Comparison of ENCODE assay signal across 8 cellular contexts in the genomic region with DNA sequence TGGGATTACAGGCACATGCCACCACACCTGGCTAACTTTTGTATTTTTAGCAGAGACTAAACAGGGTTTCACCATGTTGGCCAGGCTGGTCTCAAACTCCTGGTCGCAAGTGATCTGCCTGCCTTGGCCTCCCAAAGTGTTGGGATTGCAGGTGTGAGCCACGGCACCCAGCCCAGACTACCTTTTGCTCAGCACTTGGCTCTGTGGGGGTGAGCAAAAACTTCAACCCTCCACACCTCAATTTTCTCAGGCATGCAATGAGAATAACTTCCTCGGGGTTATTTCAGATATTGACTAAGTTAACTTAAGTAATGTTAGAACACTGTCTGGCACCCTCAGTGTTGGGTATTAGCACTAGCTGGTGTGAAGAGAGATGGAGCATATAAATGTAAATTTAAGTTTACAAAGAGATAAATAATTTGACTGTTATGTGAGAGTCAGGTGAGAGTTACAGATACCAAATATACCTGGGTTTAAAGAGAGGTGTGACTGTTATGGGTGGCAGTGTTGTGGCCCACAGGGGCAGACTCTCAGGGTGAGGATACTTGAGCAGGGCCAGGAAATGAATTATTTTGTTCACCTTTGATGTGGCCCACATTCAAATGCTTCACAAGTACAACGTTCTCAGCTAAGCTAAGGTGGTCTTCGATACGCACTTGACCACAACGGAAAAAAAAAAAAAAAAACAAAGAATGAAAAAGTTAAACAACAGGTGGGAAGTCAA. TPM values are rescaled to one million over a fixed set of nuclear protein-coding genes. Genes with fewer than 3 reads are reported as not detected.
A peak's percentile ranks its signal among the peaks of the same experiment; 100 is the strongest.
DNase-seq lines count a peak whose midpoint lies in the region; ATAC-seq, FAIRE-seq and TF ChIP-seq lines count a peak whose summit lies in the region.

No MANE protein-coding gene starts in this region.

- ATAC-seq in GM21381 (IDR thresholded peaks at IDR 0.05; ENCODE audit: unreplicated experiment) (peak; percentile 10), WTC11 (no peak)
- ATAC-seq in central memory CD8-positive, alpha-beta T cell (replicated peaks; ENCODE audit: extremely low read depth, poor library complexity, severe bottlenecking): peak; percentile 68

- FAIRE-seq in GM12892 (lab: Jason Lieb, UNC): peak; percentile 91

- DNase-seq in GM12892 (ENCODE audit: insufficient read length) (no peak), A172 (ENCODE audit: low spot score) (no peak), DMS53 treated with DMSO at 0.1 percent for 48 hours (lab: John Stamatoyannopoulos, UW; ENCODE audit: unreplicated experiment) (no peak), NCI-H69 (lab: John Stamatoyannopoulos, UW) (no peak), WTC11 (ENCODE audit: low spot score) (no peak)
- DNase-seq in central memory CD8-positive, alpha-beta T cell (ENCODE audit: low spot score in 2 of 2): peak in 1 of 2 donors; percentile 64

- H3K4me3 Mint-ChIP-seq in IgD-negative memory B cell: peak overlapping the region in 3 of 4 donors; percentile 2 to 80 (median 76)
- H3K4me3 Mint-ChIP-seq in central memory CD8-positive, alpha-beta T cell: peak overlapping the region; percentile 78
- H3K4me3 Mint-ChIP-seq in WTC11: no peak overlapping the region

- H3K36me3 Mint-ChIP-seq in IgD-negative memory B cell: no peaks in the 10 kb centered on the region
- peaks cover 28% of the 10 kb centered on the region for H3K36me3 Mint-ChIP-seq in central memory CD8-positive, alpha-beta T cell (ENCODE audit: insufficient read depth)
- H3K36me3 Mint-ChIP-seq in WTC11: no peaks in the 10 kb centered on the region

- CTCF ChIA-PET in WTC11 (lab: Charles Lee): interaction anchor here (1.4 kb wide), 1 partner anchor 38 kb away, joined by 7 read pairs; no protein-coding TSS in a partner anchor

- TF ChIP-seq POLR2A in GM12892 (IDR thresholded peaks at IDR 0.05; ENCODE audit: low read depth, low read length): 0 out of 2 replicates have a peak, but pooled peaks have one; percentile 13

- H3K4me1 Mint-ChIP-seq in IgD-negative memory B cell: peaks cover 22 to 29% (median 25%) of the 10 kb centered on the region in 3 donors
- H3K4me1 Mint-ChIP-seq in central memory CD8-positive, alpha-beta T cell: peaks cover 76% of the 10 kb centered on the region
- H3K4me1 Mint-ChIP-seq in WTC11: 0 out of 2 replicates have a peak, but pooled peaks cover 3% of the 10 kb centered on the region

- H3K27me3 Mint-ChIP-seq in IgD-negative memory B cell (no peaks in the 10 kb centered on the region), WTC11 (ENCODE audit: low read depth) (no peaks in the 10 kb centered on the region)
- H3K27me3 Mint-ChIP-seq in central memory CD8-positive, alpha-beta T cell: no peaks in the 10 kb centered on the region

- no peak for TF ChIP-seq CTCF in WTC11 (IDR thresholded peaks at IDR 0.05)

- H3K27ac Mint-ChIP-seq in IgD-negative memory B cell: peak overlapping the region; percentile 90 to 93 (median 90)
- peak overlapping the region; percentile 100 for H3K27ac Mint-ChIP-seq in central memory CD8-positive, alpha-beta T cell (ENCODE audit: low read depth)
- no peak overlapping the region for H3K27ac Mint-ChIP-seq in WTC11

- POLR2A ChIA-PET in WTC11 (lab: Charles Lee): interaction anchor here (0.5 kb wide), 1 partner anchor 165 kb away, joined by 7 read pairs; no protein-coding TSS in a partner anchor

- H3K9me3 Mint-ChIP-seq in IgD-negative memory B cell: peaks cover 0 to 4% (median 0%) of the 10 kb centered on the region in 3 donors
- no peaks in the 10 kb centered on the region for H3K9me3 Mint-ChIP-seq in central memory CD8-positive, alpha-beta T cell
- H3K9me3 Mint-ChIP-seq in WTC11: no peaks in the 10 kb centered on the region; the same call in 1 of the 2 replicates

TF ChIP-seq in WTC11, 78 proteins besides CTCF, POLR2A, EP300 and RAD21:
- no peak for TF ChIP-seq FOXJ3 (CRISPR knock-in tag; IDR thresholded peaks at IDR 0.05; ENCODE audit: borderline replicate concordance)
- TF ChIP-seq ZNF219 (CRISPR knock-in tag; IDR thresholded peaks at IDR 0.05; ENCODE audit: borderline replicate concordance): no peak
- no peak for TF ChIP-seq ZNF396 (CRISPR knock-in tag; IDR thresholded peaks at IDR 0.05; ENCODE audit: borderline replicate concordance)
- TF ChIP-seq HMGA2 (CRISPR knock-in tag; IDR thresholded peaks at IDR 0.05): no peak
- TF ChIP-seq SP1 (CRISPR knock-in tag; conservative IDR thresholded peaks at IDR 0.05): no peak
- no peak for TF ChIP-seq NR1H2 (CRISPR knock-in tag; IDR thresholded peaks at IDR 0.05)
- no peak for TF ChIP-seq TCF7 (CRISPR knock-in tag; IDR thresholded peaks at IDR 0.05; ENCODE audit: low read depth)
- no peak for TF ChIP-seq NR3C1 (CRISPR knock-in tag; conservative IDR thresholded peaks at IDR 0.05; ENCODE audit: low read depth)
- TF ChIP-seq, protein P1, sequence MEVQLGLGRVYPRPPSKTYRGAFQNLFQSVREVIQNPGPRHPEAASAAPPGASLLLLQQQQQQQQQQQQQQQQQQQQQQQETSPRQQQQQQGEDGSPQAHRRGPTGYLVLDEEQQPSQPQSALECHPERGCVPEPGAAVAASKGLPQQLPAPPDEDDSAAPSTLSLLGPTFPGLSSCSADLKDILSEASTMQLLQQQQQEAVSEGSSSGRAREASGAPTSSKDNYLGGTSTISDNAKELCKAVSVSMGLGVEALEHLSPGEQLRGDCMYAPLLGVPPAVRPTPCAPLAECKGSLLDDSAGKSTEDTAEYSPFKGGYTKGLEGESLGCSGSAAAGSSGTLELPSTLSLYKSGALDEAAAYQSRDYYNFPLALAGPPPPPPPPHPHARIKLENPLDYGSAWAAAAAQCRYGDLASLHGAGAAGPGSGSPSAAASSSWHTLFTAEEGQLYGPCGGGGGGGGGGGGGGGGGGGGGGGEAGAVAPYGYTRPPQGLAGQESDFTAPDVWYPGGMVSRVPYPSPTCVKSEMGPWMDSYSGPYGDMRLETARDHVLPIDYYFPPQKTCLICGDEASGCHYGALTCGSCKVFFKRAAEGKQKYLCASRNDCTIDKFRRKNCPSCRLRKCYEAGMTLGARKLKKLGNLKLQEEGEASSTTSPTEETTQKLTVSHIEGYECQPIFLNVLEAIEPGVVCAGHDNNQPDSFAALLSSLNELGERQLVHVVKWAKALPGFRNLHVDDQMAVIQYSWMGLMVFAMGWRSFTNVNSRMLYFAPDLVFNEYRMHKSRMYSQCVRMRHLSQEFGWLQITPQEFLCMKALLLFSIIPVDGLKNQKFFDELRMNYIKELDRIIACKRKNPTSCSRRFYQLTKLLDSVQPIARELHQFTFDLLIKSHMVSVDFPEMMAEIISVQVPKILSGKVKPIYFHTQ (CRISPR knock-in tag; IDR thresholded peaks at IDR 0.05): no peak
- TF ChIP-seq NFYB (CRISPR knock-in tag; conservative IDR thresholded peaks at IDR 0.05; ENCODE audit: low read depth): no peak
- TF ChIP-seq, protein P2, sequence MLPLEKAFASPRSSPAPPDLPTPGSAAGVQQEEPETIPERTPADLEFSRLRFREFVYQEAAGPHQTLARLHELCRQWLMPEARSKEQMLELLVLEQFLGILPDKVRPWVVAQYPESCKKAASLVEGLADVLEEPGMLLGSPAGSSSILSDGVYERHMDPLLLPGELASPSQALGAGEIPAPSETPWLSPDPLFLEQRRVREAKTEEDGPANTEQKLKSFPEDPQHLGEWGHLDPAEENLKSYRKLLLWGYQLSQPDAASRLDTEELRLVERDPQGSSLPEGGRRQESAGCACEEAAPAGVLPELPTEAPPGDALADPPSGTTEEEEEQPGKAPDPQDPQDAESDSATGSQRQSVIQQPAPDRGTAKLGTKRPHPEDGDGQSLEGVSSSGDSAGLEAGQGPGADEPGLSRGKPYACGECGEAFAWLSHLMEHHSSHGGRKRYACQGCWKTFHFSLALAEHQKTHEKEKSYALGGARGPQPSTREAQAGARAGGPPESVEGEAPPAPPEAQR (CRISPR knock-in tag; IDR thresholded peaks at IDR 0.05): no peak
- TF ChIP-seq, protein P3, sequence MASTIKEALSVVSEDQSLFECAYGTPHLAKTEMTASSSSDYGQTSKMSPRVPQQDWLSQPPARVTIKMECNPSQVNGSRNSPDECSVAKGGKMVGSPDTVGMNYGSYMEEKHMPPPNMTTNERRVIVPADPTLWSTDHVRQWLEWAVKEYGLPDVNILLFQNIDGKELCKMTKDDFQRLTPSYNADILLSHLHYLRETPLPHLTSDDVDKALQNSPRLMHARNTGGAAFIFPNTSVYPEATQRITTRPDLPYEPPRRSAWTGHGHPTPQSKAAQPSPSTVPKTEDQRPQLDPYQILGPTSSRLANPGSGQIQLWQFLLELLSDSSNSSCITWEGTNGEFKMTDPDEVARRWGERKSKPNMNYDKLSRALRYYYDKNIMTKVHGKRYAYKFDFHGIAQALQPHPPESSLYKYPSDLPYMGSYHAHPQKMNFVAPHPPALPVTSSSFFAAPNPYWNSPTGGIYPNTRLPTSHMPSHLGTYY (CRISPR knock-in tag; IDR thresholded peaks at IDR 0.05): no peak
- no peak for TF ChIP-seq TEAD1 (CRISPR knock-in tag; IDR thresholded peaks at IDR 0.05)
- no peak for TF ChIP-seq KAT7 (CRISPR knock-in tag; IDR thresholded peaks at IDR 0.05; ENCODE audit: borderline replicate concordance)
- no peak for TF ChIP-seq CREB1 (CRISPR knock-in tag; IDR thresholded peaks at IDR 0.05)
- TF ChIP-seq ETV6 (CRISPR knock-in tag; IDR thresholded peaks at IDR 0.05): no peak
- TF ChIP-seq, protein P4, sequence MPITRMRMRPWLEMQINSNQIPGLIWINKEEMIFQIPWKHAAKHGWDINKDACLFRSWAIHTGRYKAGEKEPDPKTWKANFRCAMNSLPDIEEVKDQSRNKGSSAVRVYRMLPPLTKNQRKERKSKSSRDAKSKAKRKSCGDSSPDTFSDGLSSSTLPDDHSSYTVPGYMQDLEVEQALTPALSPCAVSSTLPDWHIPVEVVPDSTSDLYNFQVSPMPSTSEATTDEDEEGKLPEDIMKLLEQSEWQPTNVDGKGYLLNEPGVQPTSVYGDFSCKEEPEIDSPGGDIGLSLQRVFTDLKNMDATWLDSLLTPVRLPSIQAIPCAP (CRISPR knock-in tag; IDR thresholded peaks at IDR 0.05): no peak
- TF ChIP-seq NFATC4 (CRISPR knock-in tag; IDR thresholded peaks at IDR 0.05): no peak
- no peak for TF ChIP-seq RELA (CRISPR knock-in tag; IDR thresholded peaks at IDR 0.05; ENCODE audit: borderline replicate concordance)

RNA-seq across cellular contexts. Expression of a gene that starts 29.0 kb away (rescaled TPM):
- 91.8 TPM for polyA plus RNA-seq in GM12892 (2012; ENCODE audit: missing spikeins)
- polyA plus RNA-seq in IgD-negative memory B cell: 5.7 TPM
- total RNA-seq in A172 (2014; rRNA removed; shearing (Covaris generic)): 37.1 and 41.3 TPM in 2 replicates
- 31.5 to 33.4 TPM (median 33.1 TPM) in 3 replicates for total RNA-seq in WTC11 (2021)

RNA-seq across cellular contexts. Expression of a gene that starts 32.7 kb away (rescaled TPM):
- 124 TPM for polyA plus RNA-seq in GM12892 (2012; ENCODE audit: missing spikeins)
- 3.1 TPM for polyA plus RNA-seq in IgD-negative memory B cell
- not detected in 2 replicates for total RNA-seq in A172 (2014; rRNA removed; shearing (Covaris generic))
- total RNA-seq in WTC11 (2021): 0.14 TPM in 1 of 3 replicates, not detected in the others

RNA-seq across cellular contexts. Expression of a gene that starts 41.7 kb away (rescaled TPM):
- 98.8 TPM for polyA plus RNA-seq in GM12892 (2012; ENCODE audit: missing spikeins)
- 39.8 TPM for polyA plus RNA-seq in IgD-negative memory B cell
- 140 and 166 TPM in 2 replicates for total RNA-seq in A172 (2014; rRNA removed; shearing (Covaris generic))
- 74.8 to 80.6 TPM (median 78.5 TPM) in 3 replicates for total RNA-seq in WTC11 (2021)
